In genomic region chr6:8218861-8219260, GRCh38 we compare ENCODE assay signal across 10 cellular contexts.
DNase-seq lines count a peak whose midpoint lies in the region; ATAC-seq and TF ChIP-seq lines count a peak whose summit lies in the region.
"Had no signal": no experiment of that assay in that cellular context is flagged by ENCODE, and none has a peak within 500 bp of the region (broad histone marks: within the 10 kb centered on the region; RNA-seq: fewer than 3 reads in every experiment).

No MANE protein-coding gene starts in this region.

- TF ChIP-seq CTCF in AG10803 (conservative IDR thresholded peaks at IDR 0.05; ENCODE audit: low read length) (no peak), MM.1S (IDR thresholded peaks at IDR 0.05; ENCODE audit: low read length) (no peak), choroid plexus epithelial cell (conservative IDR thresholded peaks at IDR 0.05; ENCODE audit: low read depth, low read length) (no peak), osteoblast (IDR thresholded peaks at IDR 0.05; ENCODE audit: extremely low read depth, low read depth, low read length) (no peak)

- no peaks in the 10 kb centered on the region for H3K27me3 ChIP-seq in MM.1S (replicated peaks; ENCODE audit: insufficient read depth, low read length)
- H3K27me3 ChIP-seq in osteoblast (ENCODE audit: insufficient read depth, low read length), result no peaks in the 10 kb centered on the region

- H3K9me2 ChIP-seq in MM.1S (replicated peaks; ENCODE audit: insufficient read depth, low read length), result no peaks in the 10 kb centered on the region

- no peaks in the 10 kb centered on the region for H4K20me1 ChIP-seq in MM.1S (ENCODE audit: insufficient read depth, low read length)
- no peaks in the 10 kb centered on the region for H4K20me1 ChIP-seq in osteoblast (ENCODE audit: insufficient read depth, low read length)

- H3F3A ChIP-seq in MM.1S (ENCODE audit: insufficient read depth, low read length), result no peaks in the 10 kb centered on the region

- H3K79me2 ChIP-seq in MM.1S (ENCODE audit: low read length), result no peaks in the 10 kb centered on the region
- H3K79me2 ChIP-seq in osteoblast (ENCODE audit: insufficient read depth, low read length), result no peaks in the 10 kb centered on the region

- H3K27ac Mint-ChIP-seq in activated T-cell treated with anti-CD3 and anti-CD28 coated beads, Interleukin-2, amount 50 U/mL, for 24 hours, result no peak overlapping the region

- no peak overlapping the region for H3K9ac ChIP-seq in MM.1S (ENCODE audit: low read length)

- H3K4me2 ChIP-seq in MM.1S (ENCODE audit: low read depth, low read length) (0 out of 2 replicates have a peak overlapping the region, but pooled peaks have one; percentile 18), osteoblast (ENCODE audit: insufficient read depth, low read length) (peak overlapping the region; percentile 56)

- no peak overlapping the region for H2AFZ ChIP-seq in MM.1S (ENCODE audit: low read length)
- peak overlapping the region; percentile 32 for H2AFZ ChIP-seq in osteoblast (ENCODE audit: low read length)

- ATAC-seq in GM19467 (IDR thresholded peaks at IDR 0.05; ENCODE audit: unreplicated experiment) (no peak), HG02571 (IDR thresholded peaks at IDR 0.05; ENCODE audit: unreplicated experiment) (no peak)

- H3K9me3 ChIP-seq in MM.1S (replicated peaks; ENCODE audit: insufficient read depth, low read length), result no peaks in the 10 kb centered on the region
- H3K9me3 ChIP-seq in osteoblast (ENCODE audit: low read depth, low read length), result no peaks in the 10 kb centered on the region

- H3K27ac ChIP-seq in MM.1S (ENCODE audit: low read length), result no peak overlapping the region
- H3K27ac ChIP-seq in osteoblast (ENCODE audit: low read depth, low read length), result no peak overlapping the region

- H3K9me3 Mint-ChIP-seq in activated T-cell treated with anti-CD3 and anti-CD28 coated beads, Interleukin-2, amount 50 U/mL, for 24 hours, result no peaks in the 10 kb centered on the region

- H3K4me3 ChIP-seq in AG10803 (ENCODE audit: low read length) (no peak overlapping the region), MM.1S (ENCODE audit: low read length) (no peak overlapping the region), choroid plexus epithelial cell (ENCODE audit: low read depth, low read length) (no peak overlapping the region), osteoblast (ENCODE audit: insufficient read depth, low read length) (no peak overlapping the region)

- peaks cover 6% of the 10 kb centered on the region for H3K27me3 Mint-ChIP-seq in activated T-cell treated with anti-CD3 and anti-CD28 coated beads, Interleukin-2, amount 50 U/mL, for 24 hours

- H3K36me3 Mint-ChIP-seq in activated T-cell treated with anti-CD3 and anti-CD28 coated beads, Interleukin-2, amount 50 U/mL, for 24 hours (ENCODE audit: low read depth), result no peaks in the 10 kb centered on the region

- H3K4me3 Mint-ChIP-seq in activated T-cell treated with anti-CD3 and anti-CD28 coated beads, Interleukin-2, amount 50 U/mL, for 24 hours, result no peak overlapping the region

- H3K36me3 ChIP-seq in MM.1S (replicated peaks; ENCODE audit: insufficient read depth, low read length) (no peaks in the 10 kb centered on the region), osteoblast (ENCODE audit: insufficient read depth, low read length) (no peaks in the 10 kb centered on the region)

- DNase-seq in AG10803 (ENCODE audit: low read depth) (peak; percentile 8), MM.1S (no peak), choroid plexus epithelial cell (ENCODE audit: low read depth) (peak; percentile 25), osteoblast (ENCODE audit: insufficient read length, low spot score, missing footprints) (no peak)
- DNase-seq in activated T-cell treated with anti-CD3 and anti-CD28 coated beads, Interleukin-2, amount 50 U/mL, for 24 hours, result no peak
- DNase-seq: GOT3, NCI-H2081 treated with DMSO at 0.1 percent for 48 hours, NCI-H510A had no signal

- H3K4me1 Mint-ChIP-seq in activated T-cell treated with anti-CD3 and anti-CD28 coated beads, Interleukin-2, amount 50 U/mL, for 24 hours (ENCODE audit: low read depth), result no peaks in the 10 kb centered on the region

- H3K4me1 ChIP-seq in MM.1S (ENCODE audit: low read length), result no peaks in the 10 kb centered on the region
- H3K4me1 ChIP-seq in osteoblast (ENCODE audit: insufficient read depth, low read length), result peaks cover 19% of the 10 kb centered on the region

Comparison
In these comparisons a context has a peak if more than half of its experiments do, and no peak if none do; other contexts are left out.
1. DNase-seq: peak in AG10803 (single experiment) and choroid plexus epithelial cell (single experiment); none in MM.1S (single experiment), osteoblast (single experiment) and activated T-cell treated with anti-CD3 and anti-CD28 coated beads, Interleukin-2, amount 50 U/mL, for 24 hours (single experiment).